Comparison of ENCODE assay signal across 34 cellular contexts in the genomic region with DNA sequence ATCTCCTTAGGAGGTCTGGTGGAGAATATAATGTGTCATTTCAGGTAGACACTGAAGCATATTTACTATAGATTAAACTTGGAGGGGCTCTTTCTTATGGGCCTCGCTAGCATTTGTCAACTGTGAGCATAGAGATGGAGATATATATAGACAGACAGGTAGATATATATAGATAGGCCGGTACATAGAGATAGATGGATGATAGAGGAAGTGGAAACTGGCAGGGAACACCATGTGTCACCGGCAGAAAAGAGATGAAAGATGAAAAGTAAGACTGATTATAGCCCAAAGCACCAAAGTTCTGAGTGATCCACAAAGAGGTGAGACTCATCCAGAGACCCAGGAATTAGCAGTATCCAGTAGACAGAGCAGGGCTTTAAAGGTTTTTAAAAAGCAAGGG.
"Had no signal": no experiment of that assay in that cellular context is flagged by ENCODE, and none has a peak within 500 bp of the region (broad histone marks: within the 10 kb centered on the region; RNA-seq: fewer than 3 reads in every experiment).

No MANE protein-coding gene starts in this region.

- H3K4me1 ChIP-seq: gastroesophageal sphincter had no signal

- H3K9me3 Mint-ChIP-seq: activated T-cell treated with anti-CD3 and anti-CD28 coated beads, Interleukin-2, amount 50 U/mL, for 24 hours; activated T-cell treated with anti-CD3 and anti-CD28 coated beads, Interleukin-2, amount 50 U/mL, for 72 hours; central memory CD8-positive, alpha-beta T cell; dendritic cell treated with granulocyte-macrophage colony-stimulating factor and Interleukin-4, amounts not matched to agents 40 ng/mL and 50 ng/mL, for 4 days; effector memory CD8-positive, alpha-beta T cell; T-helper 2 cell treated with Interferon-gamma antibody and Interleukin-4, amounts not matched to agents 5 μg/mL and 100 μg/mL, for 36 hours had no signal

- H3K36me3 ChIP-seq: brain microvascular endothelial cell, esophagus squamous epithelium, gastroesophageal sphincter, heart right ventricle, WERI-Rb-1 had no signal

- H3K27ac ChIP-seq: brain microvascular endothelial cell, coronary artery, esophagus squamous epithelium, gastroesophageal sphincter, heart right ventricle, hepatocyte, WERI-Rb-1 had no signal

- H3K27me3 Mint-ChIP-seq: activated naive CD8-positive, alpha-beta T cell; activated T-cell treated with anti-CD3 and anti-CD28 coated beads, Interleukin-2, amount 50 U/mL, for 24 hours; central memory CD8-positive, alpha-beta T cell; dendritic cell treated with granulocyte-macrophage colony-stimulating factor and Interleukin-4, amounts not matched to agents 40 ng/mL and 50 ng/mL, for 4 days; effector memory CD8-positive, alpha-beta T cell; T-helper 17 cell had no signal

- H3K4me1 Mint-ChIP-seq: activated B cell treated with CpG ODN at 0.5 μM for 24 hours; activated CD8-positive, alpha-beta memory T cell treated with anti-CD3 and anti-CD28 coated beads, Interleukin-2, amount 10 ng/mL, durations not matched to agents 7 days and 5 days; central memory CD8-positive, alpha-beta T cell had no signal

- H3K4me3 ChIP-seq: coronary artery, esophagus squamous epithelium, gastroesophageal sphincter, heart right ventricle, hepatocyte had no signal

- ATAC-seq: activated CD4-positive, CD25-positive, alpha-beta regulatory T cell treated with anti-CD3 and anti-CD28 coated beads, Interleukin-2, amount 50 U/mL, for 24 hours; activated CD8-positive, alpha-beta memory T cell treated with anti-CD3 and anti-CD28 coated beads, Interleukin-2, amount 10 ng/mL, durations not matched to agents 7 days and 5 days; activated CD8-positive, alpha-beta T cell treated with anti-CD3 and anti-CD28 coated beads, Interleukin-2, amount 10 ng/mL, durations not matched to agents 7 days and 5 days; activated T-cell treated with anti-CD3 and anti-CD28 coated beads, Interleukin-2, amount 50 U/mL, for 72 hours; effector memory CD8-positive, alpha-beta T cell; gastroesophageal sphincter; heart right ventricle; T-helper 17 cell had no signal

- H3K36me3 Mint-ChIP-seq: activated CD8-positive, alpha-beta memory T cell treated with anti-CD3 and anti-CD28 coated beads, Interleukin-2, amount 10 ng/mL, durations not matched to agents 7 days and 5 days; activated naive CD8-positive, alpha-beta T cell had no signal

- H3K27ac Mint-ChIP-seq: activated B cell treated with CpG ODN at 0.5 μM for 24 hours; activated CD8-positive, alpha-beta memory T cell treated with anti-CD3 and anti-CD28 coated beads, Interleukin-2, amount 10 ng/mL, durations not matched to agents 7 days and 5 days; activated CD8-positive, alpha-beta T cell treated with anti-CD3 and anti-CD28 coated beads, Interleukin-2, amount 10 ng/mL, durations not matched to agents 7 days and 5 days; activated naive CD8-positive, alpha-beta T cell; activated T-cell treated with anti-CD3 and anti-CD28 coated beads, Interleukin-2, amount 50 U/mL, for 24 hours; activated T-cell treated with anti-CD3 and anti-CD28 coated beads, Interleukin-2, amount 50 U/mL, for 72 hours; dendritic cell treated with granulocyte-macrophage colony-stimulating factor and Interleukin-4, amounts not matched to agents 40 ng/mL and 50 ng/mL, for 4 days; effector memory CD8-positive, alpha-beta T cell; T-helper 17 cell; T-helper 2 cell treated with Interferon-gamma antibody and Interleukin-4, amounts not matched to agents 5 μg/mL and 100 μg/mL, for 36 hours had no signal

- H3K4me3 Mint-ChIP-seq: activated B cell treated with CpG ODN at 0.5 μM for 24 hours; activated CD8-positive, alpha-beta memory T cell treated with anti-CD3 and anti-CD28 coated beads, Interleukin-2, amount 10 ng/mL, durations not matched to agents 7 days and 5 days; activated CD8-positive, alpha-beta T cell treated with anti-CD3 and anti-CD28 coated beads, Interleukin-2, amount 10 ng/mL, durations not matched to agents 7 days and 5 days; activated naive CD8-positive, alpha-beta T cell; activated T-cell treated with anti-CD3 and anti-CD28 coated beads, Interleukin-2, amount 50 U/mL, for 24 hours; activated T-cell treated with anti-CD3 and anti-CD28 coated beads, Interleukin-2, amount 50 U/mL, for 72 hours; central memory CD8-positive, alpha-beta T cell; dendritic cell treated with granulocyte-macrophage colony-stimulating factor and Interleukin-4, amounts not matched to agents 40 ng/mL and 50 ng/mL, for 4 days; effector memory CD8-positive, alpha-beta T cell; T-helper 17 cell; T-helper 2 cell treated with Interferon-gamma antibody and Interleukin-4, amounts not matched to agents 5 μg/mL and 100 μg/mL, for 36 hours had no signal

- H3K9me3 ChIP-seq: esophagus squamous epithelium, gastroesophageal sphincter had no signal

- DNase-seq: activated B cell treated with CpG ODN at 0.5 μM for 24 hours; activated CD4-positive, alpha-beta T cell treated with anti-CD3 and anti-CD28 coated beads for 48 hours; activated CD4-positive, alpha-beta T cell treated with anti-CD3 and anti-CD28 coated beads, Interleukin-2, amount 50 U/mL, for 1 hour; activated CD4-positive, alpha-beta T cell treated with anti-CD3 and anti-CD28 coated beads, Interleukin-2, amount 50 U/mL, for 48 hours; activated CD8-positive, alpha-beta memory T cell treated with anti-CD3 and anti-CD28 coated beads, Interleukin-2, amount 10 ng/mL, durations not matched to agents 7 days and 5 days; activated CD8-positive, alpha-beta memory T cell treated with anti-CD3 and anti-CD28 coated beads, Interleukin-2, amount 50 U/mL, for 4 hours; activated CD8-positive, alpha-beta T cell treated with anti-CD3 and anti-CD28 coated beads, Interleukin-2, amount 10 ng/mL, durations not matched to agents 7 days and 5 days; activated effector memory CD4-positive, alpha-beta T cell treated with Interleukin-2 at 50 U/mL for 16 hours; activated gamma-delta T cell treated with Interleukin-2 at 50 U/mL for 16 hours; activated naive CD4-positive, alpha-beta T cell treated with anti-CD3 and anti-CD28 coated beads, Interleukin-2, amount 50 U/mL, for 16 hours; activated naive CD4-positive, alpha-beta T cell treated with Interleukin-2 at 50 U/mL for 16 hours; activated T-cell treated with anti-CD3 and anti-CD28 coated beads for 4 hours; activated T-cell treated with anti-CD3 and anti-CD28 coated beads, Interleukin-2, amount 50 U/mL, for 24 hours; activated T-cell treated with anti-CD3 and anti-CD28 coated beads, Interleukin-2, amount 50 U/mL, for 72 hours; amniotic stem cell; anterior cingulate cortex; brain microvascular endothelial cell; effector CD4-positive, alpha-beta T cell; effector memory CD8-positive, alpha-beta T cell; erythroblast; esophagus squamous epithelium; foreskin melanocyte; heart right ventricle; T-helper 17 cell; T1000; WERI-Rb-1 had no signal

- H3K27me3 ChIP-seq: brain microvascular endothelial cell, esophagus squamous epithelium, gastroesophageal sphincter, heart right ventricle, hepatocyte had no signal
